1 cellular context compared by ENCODE assay signal in the genomic region with DNA sequence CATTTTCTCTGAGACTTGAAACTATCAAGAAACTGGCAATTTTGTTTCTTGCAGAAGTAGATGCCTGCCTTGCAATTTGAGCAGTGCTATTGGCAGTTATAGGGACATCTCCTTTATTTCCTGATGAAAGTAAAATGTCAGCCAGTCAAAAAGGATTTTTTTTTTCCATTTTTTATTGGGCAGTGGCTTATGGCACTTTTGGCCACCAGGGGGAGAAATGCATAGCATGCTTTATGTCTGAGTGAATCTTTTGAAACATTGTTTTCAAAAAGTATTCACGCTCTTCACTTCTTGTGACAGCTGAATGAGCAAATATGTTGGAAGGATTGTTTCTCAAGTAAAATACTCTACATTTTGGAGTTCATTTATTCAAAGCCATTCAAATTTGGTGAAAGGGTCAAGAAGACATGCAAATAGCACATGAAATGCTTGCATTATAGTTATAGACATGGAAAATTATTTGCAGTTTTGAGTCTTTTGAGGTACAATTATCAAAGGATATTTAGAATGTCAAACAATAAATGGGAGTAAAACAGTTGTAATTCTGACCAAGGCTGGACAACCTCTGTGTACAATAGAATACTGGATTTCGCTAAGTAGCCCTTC.
TF ChIP-seq lines count a peak whose summit lies in the region.

No MANE protein-coding gene starts in this region.

TF ChIP-seq in HCT116, 20 proteins besides CTCF, POLR2A, EP300 and RAD21 (continued from another document):
- TF ChIP-seq, protein P1, sequence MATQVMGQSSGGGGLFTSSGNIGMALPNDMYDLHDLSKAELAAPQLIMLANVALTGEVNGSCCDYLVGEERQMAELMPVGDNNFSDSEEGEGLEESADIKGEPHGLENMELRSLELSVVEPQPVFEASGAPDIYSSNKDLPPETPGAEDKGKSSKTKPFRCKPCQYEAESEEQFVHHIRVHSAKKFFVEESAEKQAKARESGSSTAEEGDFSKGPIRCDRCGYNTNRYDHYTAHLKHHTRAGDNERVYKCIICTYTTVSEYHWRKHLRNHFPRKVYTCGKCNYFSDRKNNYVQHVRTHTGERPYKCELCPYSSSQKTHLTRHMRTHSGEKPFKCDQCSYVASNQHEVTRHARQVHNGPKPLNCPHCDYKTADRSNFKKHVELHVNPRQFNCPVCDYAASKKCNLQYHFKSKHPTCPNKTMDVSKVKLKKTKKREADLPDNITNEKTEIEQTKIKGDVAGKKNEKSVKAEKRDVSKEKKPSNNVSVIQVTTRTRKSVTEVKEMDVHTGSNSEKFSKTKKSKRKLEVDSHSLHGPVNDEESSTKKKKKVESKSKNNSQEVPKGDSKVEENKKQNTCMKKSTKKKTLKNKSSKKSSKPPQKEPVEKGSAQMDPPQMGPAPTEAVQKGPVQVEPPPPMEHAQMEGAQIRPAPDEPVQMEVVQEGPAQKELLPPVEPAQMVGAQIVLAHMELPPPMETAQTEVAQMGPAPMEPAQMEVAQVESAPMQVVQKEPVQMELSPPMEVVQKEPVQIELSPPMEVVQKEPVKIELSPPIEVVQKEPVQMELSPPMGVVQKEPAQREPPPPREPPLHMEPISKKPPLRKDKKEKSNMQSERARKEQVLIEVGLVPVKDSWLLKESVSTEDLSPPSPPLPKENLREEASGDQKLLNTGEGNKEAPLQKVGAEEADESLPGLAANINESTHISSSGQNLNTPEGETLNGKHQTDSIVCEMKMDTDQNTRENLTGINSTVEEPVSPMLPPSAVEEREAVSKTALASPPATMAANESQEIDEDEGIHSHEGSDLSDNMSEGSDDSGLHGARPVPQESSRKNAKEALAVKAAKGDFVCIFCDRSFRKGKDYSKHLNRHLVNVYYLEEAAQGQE (IDR thresholded peaks at IDR 0.05; ENCODE audit: low read depth) = no peak
